ENCODE assay signal across 17 cellular contexts in the genomic region with DNA sequence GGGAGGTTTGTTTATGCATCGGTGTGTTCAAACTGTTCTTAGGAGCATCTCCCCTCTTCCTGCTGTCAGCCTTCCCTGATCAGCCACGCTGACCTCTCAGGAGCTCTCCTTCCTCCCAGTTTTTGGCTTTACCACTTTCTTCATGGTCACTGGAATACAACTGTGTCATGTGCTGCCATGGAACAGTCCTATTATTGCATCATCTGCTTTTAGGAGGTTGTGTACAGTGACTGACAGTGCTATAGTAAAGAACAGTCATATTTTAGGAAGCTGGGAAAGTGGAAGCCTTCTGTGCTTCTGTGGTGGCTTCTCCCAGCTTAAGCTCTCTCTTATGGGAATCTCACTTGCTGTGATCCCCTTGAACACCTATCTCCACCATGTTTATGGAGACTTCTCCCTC.
"Had no signal": no experiment of that assay in that cellular context is flagged by ENCODE, and none has a peak within 500 bp of the region (broad histone marks: within the 10 kb centered on the region; RNA-seq: fewer than 3 reads in every experiment).

No MANE protein-coding gene starts in this region.

- H3K27ac ChIP-seq: foreskin keratinocyte, neural progenitor cell, ovary, tibial artery had no signal

- H3K36me3 ChIP-seq: ovary had no signal

- H3K4me2 ChIP-seq: neural progenitor cell had no signal

- DNase-seq: activated CD4-positive, alpha-beta T cell treated with anti-CD3 and anti-CD28 coated beads, Interleukin-2, amount 50 U/mL, for 1 hour; activated CD8-positive, alpha-beta memory T cell treated with anti-CD3 and anti-CD28 coated beads for 24 hours; activated naive CD8-positive, alpha-beta T cell treated with anti-CD3 and anti-CD28 coated beads, Interleukin-2, amount 10 ng/mL, durations not matched to agents 7 days and 5 days; aorta; dermis blood vessel endothelial cell; effector memory CD8-positive, alpha-beta T cell; foreskin keratinocyte; head of caudate nucleus; midbrain; ovary; stimulated activated CD4-positive, alpha-beta T cell treated with anti-CD3 and anti-CD28 coated beads, Interleukin-4, amount 100 ng/mL, for 24 hours; stimulated activated naive CD4-positive, alpha-beta T cell; tibial artery had no signal

- H3K4me3 ChIP-seq: lung, neural progenitor cell, ovary, skin epidermis, tibial artery had no signal

- H2AFZ ChIP-seq: neural progenitor cell had no signal

- H3K9ac ChIP-seq: neural progenitor cell had no signal

- H3K4me1 ChIP-seq: neural progenitor cell had no signal

- ATAC-seq: activated CD4-positive, CD25-positive, alpha-beta regulatory T cell treated with anti-CD3 and anti-CD28 coated beads, Interleukin-2, amount 50 U/mL, for 24 hours; effector memory CD8-positive, alpha-beta T cell; foreskin keratinocyte had no signal

- H3K9me3 ChIP-seq: ovary, tibial artery had no signal

- H3K27me3 ChIP-seq: foreskin keratinocyte, neural progenitor cell, ovary, tibial artery had no signal
